ENCODE assay signal across 1 cellular context in the genomic region with DNA sequence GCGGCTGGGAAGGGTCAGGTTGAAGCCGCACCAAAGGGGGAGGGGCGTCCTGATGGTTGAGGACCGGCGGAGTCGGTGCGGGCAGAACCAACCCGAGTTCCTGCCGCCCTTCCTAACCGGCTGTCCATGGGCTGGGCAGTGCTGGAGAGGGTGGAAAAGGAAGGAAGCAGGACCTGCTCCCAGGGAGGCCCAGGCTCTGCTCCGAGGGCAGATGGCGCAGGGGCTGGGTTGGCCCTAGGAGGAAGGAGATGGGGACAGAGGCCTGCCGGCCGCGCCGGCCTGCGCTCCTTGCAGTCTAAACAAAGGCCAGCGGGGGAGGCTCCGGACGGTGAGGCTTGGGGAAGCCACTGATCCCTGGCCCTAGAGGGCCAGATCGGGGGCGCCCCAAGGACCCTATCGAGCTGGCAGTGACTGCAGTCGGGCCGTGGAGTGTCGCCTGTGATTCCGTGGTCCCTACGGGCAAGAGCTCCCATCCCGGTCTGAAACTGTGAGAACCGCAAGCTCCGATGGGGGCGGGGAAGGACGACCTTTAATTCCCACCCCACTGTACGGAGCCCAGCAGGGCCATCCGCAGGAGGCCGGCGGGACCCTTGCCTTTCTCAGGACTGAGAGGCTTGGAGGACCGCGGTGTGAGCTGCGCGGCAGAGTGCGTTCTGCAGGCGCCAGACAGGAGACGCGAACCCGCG.
A peak's percentile ranks its signal among the peaks of the same experiment; 100 is the strongest.
TF ChIP-seq lines count a peak whose summit lies in the region.

No MANE protein-coding gene starts in this region.

TF ChIP-seq in WTC11, 78 proteins besides CTCF, POLR2A, EP300 and RAD21 (continued from another document):
- TF ChIP-seq, protein P1, sequence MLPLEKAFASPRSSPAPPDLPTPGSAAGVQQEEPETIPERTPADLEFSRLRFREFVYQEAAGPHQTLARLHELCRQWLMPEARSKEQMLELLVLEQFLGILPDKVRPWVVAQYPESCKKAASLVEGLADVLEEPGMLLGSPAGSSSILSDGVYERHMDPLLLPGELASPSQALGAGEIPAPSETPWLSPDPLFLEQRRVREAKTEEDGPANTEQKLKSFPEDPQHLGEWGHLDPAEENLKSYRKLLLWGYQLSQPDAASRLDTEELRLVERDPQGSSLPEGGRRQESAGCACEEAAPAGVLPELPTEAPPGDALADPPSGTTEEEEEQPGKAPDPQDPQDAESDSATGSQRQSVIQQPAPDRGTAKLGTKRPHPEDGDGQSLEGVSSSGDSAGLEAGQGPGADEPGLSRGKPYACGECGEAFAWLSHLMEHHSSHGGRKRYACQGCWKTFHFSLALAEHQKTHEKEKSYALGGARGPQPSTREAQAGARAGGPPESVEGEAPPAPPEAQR (CRISPR knock-in tag; IDR thresholded peaks at IDR 0.05), result no peak
- peak; percentile 29; the same call in 1 of the 2 replicates for TF ChIP-seq ETV6 (CRISPR knock-in tag; IDR thresholded peaks at IDR 0.05)
